In genomic region chr10:91444211-91444610, GRCh38 we compare ENCODE assay signal across 32 cellular contexts.
"Had no signal": no experiment of that assay in that cellular context is flagged by ENCODE, and none has a peak within 500 bp of the region (broad histone marks: within the 10 kb centered on the region; RNA-seq: fewer than 3 reads in every experiment).

No MANE protein-coding gene starts in this region.

- H3K9me3 ChIP-seq: Peyer's patch had no signal

- H3K4me3 ChIP-seq: K562, Peyer's patch had no signal

- DNase-seq: activated CD4-positive, alpha-beta memory T cell treated with anti-CD3 and anti-CD28 coated beads, Interleukin-2, amount 10 ng/mL, durations not matched to agents 7 days and 5 days; activated CD4-positive, alpha-beta T cell treated with anti-CD3 and anti-CD28 coated beads for 1 hour; activated CD4-positive, alpha-beta T cell treated with anti-CD3 and anti-CD28 coated beads for 48 hours; activated CD4-positive, CD25-positive, alpha-beta regulatory T cell; activated CD8-positive, alpha-beta memory T cell treated with anti-CD3 and anti-CD28 coated beads for 24 hours; activated CD8-positive, alpha-beta memory T cell treated with anti-CD3 and anti-CD28 coated beads, Interleukin-2, amount 10 ng/mL, durations not matched to agents 7 days and 5 days; activated CD8-positive, alpha-beta memory T cell treated with anti-CD3 and anti-CD28 coated beads, Interleukin-2, amount 50 U/mL, for 48 hours; activated effector memory CD4-positive, alpha-beta T cell treated with Interleukin-2 at 50 U/mL for 16 hours; activated naive CD4-positive, alpha-beta T cell treated with anti-CD3 and anti-CD28 coated beads, Interleukin-2, amount 10 ng/mL, durations not matched to agents 7 days and 5 days; activated naive CD8-positive, alpha-beta T cell treated with anti-CD3 and anti-CD28 coated beads, Interleukin-2, amount 50 U/mL, for 24 hours; activated T-cell treated with anti-CD3 and anti-CD28 coated beads, Interleukin-2, amount 50 U/mL, for 48 hours; anterior cingulate cortex; brain microvascular endothelial cell; Karpas-422; NCI-H1105; NCI-H1436; NCI-H1694 treated with DMSO at 0.1 percent for 48 hours; NCI-H2029; NCI-H510A; NCI-H526; NCI-H748 treated with DMSO at 0.1 percent for 48 hours; NK-92 treated with Interleukin-12 subunit alpha and Interleukin-12 subunit beta, amount 100 ng/mL, for 24 hours; PC-3; Peyer's patch; RPMI8226; SW 1271; T-helper 1 cell; T-helper 2 cell; T-helper 9 cell had no signal

- ATAC-seq: activated CD8-positive, alpha-beta memory T cell treated with anti-CD3 and anti-CD28 coated beads, Interleukin-2, amount 10 ng/mL, durations not matched to agents 7 days and 5 days; activated naive CD8-positive, alpha-beta T cell treated with anti-CD3 and anti-CD28 coated beads, Interleukin-2, amount 50 U/mL, for 24 hours; K562; PC-3 had no signal

- H3K36me3 ChIP-seq: brain microvascular endothelial cell, Peyer's patch had no signal

- H3K4me1 Mint-ChIP-seq: activated CD4-positive, alpha-beta memory T cell treated with anti-CD3 and anti-CD28 coated beads, Interleukin-2, amount 10 ng/mL, durations not matched to agents 7 days and 5 days; activated CD8-positive, alpha-beta memory T cell treated with anti-CD3 and anti-CD28 coated beads, Interleukin-2, amount 10 ng/mL, durations not matched to agents 7 days and 5 days; activated naive CD4-positive, alpha-beta T cell treated with anti-CD3 and anti-CD28 coated beads, Interleukin-2, amount 10 ng/mL, durations not matched to agents 7 days and 5 days; activated naive CD8-positive, alpha-beta T cell treated with anti-CD3 and anti-CD28 coated beads, Interleukin-2, amount 50 U/mL, for 24 hours had no signal

- H3K4me3 Mint-ChIP-seq: activated CD4-positive, alpha-beta memory T cell treated with anti-CD3 and anti-CD28 coated beads, Interleukin-2, amount 10 ng/mL, durations not matched to agents 7 days and 5 days; activated CD8-positive, alpha-beta memory T cell treated with anti-CD3 and anti-CD28 coated beads, Interleukin-2, amount 10 ng/mL, durations not matched to agents 7 days and 5 days; activated naive CD4-positive, alpha-beta T cell treated with anti-CD3 and anti-CD28 coated beads, Interleukin-2, amount 10 ng/mL, durations not matched to agents 7 days and 5 days; activated naive CD8-positive, alpha-beta T cell; activated naive CD8-positive, alpha-beta T cell treated with anti-CD3 and anti-CD28 coated beads, Interleukin-2, amount 50 U/mL, for 24 hours had no signal

- H3K27ac ChIP-seq: brain microvascular endothelial cell, Peyer's patch, VCaP had no signal

- H3K4me1 ChIP-seq: Peyer's patch had no signal

- H3K27me3 ChIP-seq: brain microvascular endothelial cell, Peyer's patch had no signal

- H3K27ac Mint-ChIP-seq: activated CD4-positive, alpha-beta memory T cell treated with anti-CD3 and anti-CD28 coated beads, Interleukin-2, amount 10 ng/mL, durations not matched to agents 7 days and 5 days; activated CD8-positive, alpha-beta memory T cell treated with anti-CD3 and anti-CD28 coated beads, Interleukin-2, amount 10 ng/mL, durations not matched to agents 7 days and 5 days; activated naive CD4-positive, alpha-beta T cell treated with anti-CD3 and anti-CD28 coated beads, Interleukin-2, amount 10 ng/mL, durations not matched to agents 7 days and 5 days; activated naive CD8-positive, alpha-beta T cell; activated naive CD8-positive, alpha-beta T cell treated with anti-CD3 and anti-CD28 coated beads, Interleukin-2, amount 50 U/mL, for 24 hours had no signal

- H3K27me3 Mint-ChIP-seq: activated CD4-positive, alpha-beta memory T cell treated with anti-CD3 and anti-CD28 coated beads, Interleukin-2, amount 10 ng/mL, durations not matched to agents 7 days and 5 days; activated CD8-positive, alpha-beta memory T cell treated with anti-CD3 and anti-CD28 coated beads, Interleukin-2, amount 10 ng/mL, durations not matched to agents 7 days and 5 days; activated naive CD4-positive, alpha-beta T cell treated with anti-CD3 and anti-CD28 coated beads, Interleukin-2, amount 10 ng/mL, durations not matched to agents 7 days and 5 days; activated naive CD8-positive, alpha-beta T cell; activated naive CD8-positive, alpha-beta T cell treated with anti-CD3 and anti-CD28 coated beads, Interleukin-2, amount 50 U/mL, for 24 hours had no signal
